ENCODE assay signal across 8 cellular contexts in genomic region chr11:65112551-65113360, GRCh38.
DNase-seq lines count a peak whose midpoint lies in the region; ATAC-seq and TF ChIP-seq lines count a peak whose summit lies in the region.

No MANE protein-coding gene starts in this region.

- in situ Hi-C loops in astrocyte of the spinal cord (cut with HindIII; ENCODE audit: low sequenced_read_pairs): no loop called here

- no peaks in the 10 kb centered on the region for H3K27me3 Mint-ChIP-seq in T-helper 1 cell treated with Interleukin-12 subunit alpha and Interleukin-12 subunit beta and Interleukin-4 antibody, amounts not matched to agents 30 μg/mL and 1 μg/mL, for 36 hours (ENCODE audit: low read depth)

- peak overlapping the region; percentile 54 for H3K4me3 ChIP-seq in astrocyte of the spinal cord (ENCODE audit: low read depth, low read length)

- H3K27ac Mint-ChIP-seq in T-helper 1 cell treated with Interleukin-12 subunit alpha and Interleukin-12 subunit beta and Interleukin-4 antibody, amounts not matched to agents 30 μg/mL and 1 μg/mL, for 36 hours: peak overlapping the region; percentile 74

- no peak for ATAC-seq in HG03521 (IDR thresholded peaks at IDR 0.05; ENCODE audit: unreplicated experiment)

- TF ChIP-seq CTCF in astrocyte of the spinal cord (IDR thresholded peaks at IDR 0.05; ENCODE audit: low read depth, low read length): peak; percentile 74

- H3K36me3 Mint-ChIP-seq in T-helper 1 cell treated with Interleukin-12 subunit alpha and Interleukin-12 subunit beta and Interleukin-4 antibody, amounts not matched to agents 30 μg/mL and 1 μg/mL, for 36 hours (ENCODE audit: low read depth): peaks cover 3% of the 10 kb centered on the region

- peak; percentile 50 to 55 for DNase-seq in NCI-H2081 (lab: John Stamatoyannopoulos, UW)
- DNase-seq in NCI-H2081 treated with DMSO at 0.1 percent for 48 hours (lab: John Stamatoyannopoulos, UW): no peak
- peak; percentile 73 for DNase-seq in HuH-7 (ENCODE audit: low spot score)
- peak; percentile 33 for DNase-seq in astrocyte of the spinal cord (ENCODE audit: low read depth, low spot score)
- peak; percentile 68 for DNase-seq in iPS-NIHi7 (ENCODE audit: extremely low spot score)
- DNase-seq in stimulated activated CD4-positive, alpha-beta T cell treated with anti-CD3 and anti-CD28 coated beads, Interleukin-12 subunit alpha, Interleukin-12 subunit beta, amount 100 ng/mL, for 4 hours: peak; percentile 74

- peak overlapping the region; percentile 90 for H3K4me3 Mint-ChIP-seq in T-helper 1 cell treated with Interleukin-12 subunit alpha and Interleukin-12 subunit beta and Interleukin-4 antibody, amounts not matched to agents 30 μg/mL and 1 μg/mL, for 36 hours

- no peaks in the 10 kb centered on the region for H3K9me3 Mint-ChIP-seq in T-helper 1 cell treated with Interleukin-12 subunit alpha and Interleukin-12 subunit beta and Interleukin-4 antibody, amounts not matched to agents 30 μg/mL and 1 μg/mL, for 36 hours

- peaks cover 21% of the 10 kb centered on the region for H3K4me1 Mint-ChIP-seq in T-helper 1 cell treated with Interleukin-12 subunit alpha and Interleukin-12 subunit beta and Interleukin-4 antibody, amounts not matched to agents 30 μg/mL and 1 μg/mL, for 36 hours (ENCODE audit: low read depth)
